Comparison of ENCODE assay signal across 13 cellular contexts in the genomic region with DNA sequence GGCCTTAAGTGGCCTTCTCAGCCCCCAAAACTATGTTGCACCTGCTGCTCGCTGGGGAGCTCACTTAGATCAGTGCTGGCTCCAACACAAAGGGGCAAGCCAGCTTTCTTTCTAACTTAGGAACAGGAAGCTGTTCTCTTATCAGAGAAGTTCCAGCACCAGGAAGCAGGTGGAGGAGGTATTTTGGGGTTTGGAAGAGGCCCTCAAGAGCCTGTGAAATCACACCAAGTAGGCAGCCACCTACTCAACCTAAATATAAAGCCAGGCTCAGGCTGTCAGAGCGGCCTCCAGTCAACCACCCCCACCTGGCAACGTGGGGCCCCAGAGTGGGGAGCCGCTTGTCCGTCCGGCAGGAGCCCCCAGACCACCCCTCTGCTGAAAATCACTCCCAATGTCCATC.
"Had no signal": no experiment of that assay in that cellular context is flagged by ENCODE, and none has a peak within 500 bp of the region (broad histone marks: within the 10 kb centered on the region; RNA-seq: fewer than 3 reads in every experiment).

No MANE protein-coding gene starts in this region.

- H3K36me3 ChIP-seq: gastroesophageal sphincter, stomach, tibial artery had no signal

- ATAC-seq: activated T-helper 17 cell treated with anti-CD3 and anti-CD28 coated beads, Interleukin-2, amount 50 U/mL, for 72 hours; effector memory CD8-positive, alpha-beta T cell; gastroesophageal sphincter; natural killer cell had no signal

- DNase-seq: activated B cell treated with CpG ODN at 0.5 μM for 24 hours; activated CD4-positive, alpha-beta T cell treated with anti-CD3 and anti-CD28 coated beads, Interleukin-2, amount 10 ng/mL, durations not matched to agents 7 days and 5 days; activated CD8-positive, alpha-beta memory T cell treated with anti-CD3 and anti-CD28 coated beads for 24 hours; activated naive CD4-positive, alpha-beta T cell treated with anti-CD3 and anti-CD28 coated beads for 36 hours; central memory CD4-positive, alpha-beta T cell; effector memory CD8-positive, alpha-beta T cell; natural killer cell; nucleus accumbens; stimulated activated CD4-positive, alpha-beta T cell treated with anti-CD3 and anti-CD28 coated beads, Interleukin-4, amount 100 ng/mL, for 24 hours; stomach; tibial artery had no signal

- H3K4me1 ChIP-seq: gastroesophageal sphincter had no signal

- H3K27ac ChIP-seq: gastroesophageal sphincter, stomach, tibial artery had no signal

- H3K4me3 ChIP-seq: gastroesophageal sphincter, stomach, tibial artery had no signal

- H3K9me3 ChIP-seq: gastroesophageal sphincter, stomach, tibial artery had no signal
